1 cellular context compared by ENCODE assay signal in genomic region chr12:58918475-58918874, GRCh38.
TF ChIP-seq lines count a peak whose summit lies in the region.

No MANE protein-coding gene starts in this region.

TF ChIP-seq in IMR-90, 13 proteins besides CTCF, POLR2A, EP300 and RAD21 (continued from another document):
- TF ChIP-seq USF2 (IDR thresholded peaks at IDR 0.05; ENCODE audit: low read depth, low read length) (no peak), MXI1 (IDR thresholded peaks at IDR 0.05; ENCODE audit: borderline replicate concordance, low read depth, low read length) (no peak), MAFK (IDR thresholded peaks at IDR 0.05; ENCODE audit: low read depth, low read length) (no peak), MAZ (IDR thresholded peaks at IDR 0.05; ENCODE audit: borderline replicate concordance, low read depth, low read length) (no peak), SMC3 (IDR thresholded peaks at IDR 0.05; ENCODE audit: low read depth, low read length) (no peak), RCOR1 (IDR thresholded peaks at IDR 0.05; ENCODE audit: insufficient replicate concordance, low read length) (no peak), BHLHE40 (IDR thresholded peaks at IDR 0.05; ENCODE audit: low read depth, low read length) (no peak)
TF ChIP-seq in IMR-90: peak in this region for 0.
